13 cellular contexts compared by ENCODE assay signal in genomic region chr3:117531078-117531477, GRCh38.
"Had no signal": no experiment of that assay in that cellular context is flagged by ENCODE, and none has a peak within 500 bp of the region (broad histone marks: within the 10 kb centered on the region; RNA-seq: fewer than 3 reads in every experiment).

No MANE protein-coding gene starts in this region.

- ATAC-seq: activated CD4-positive, CD25-positive, alpha-beta regulatory T cell treated with anti-CD3 and anti-CD28 coated beads, Interleukin-2, amount 50 U/mL, for 24 hours; body of pancreas; natural killer cell; stimulated activated memory B cell treated with anti-CD40 and anti-IgM and Interleukin-4, amounts not matched to agents 10 μg/mL and 1 μg/mL and 100 μg/mL, for 72 hours had no signal

- DNase-seq: activated CD4-positive, alpha-beta T cell treated with anti-CD3 and anti-CD28 coated beads, Interleukin-2, amount 50 U/mL, for 1 hour; activated CD8-positive, alpha-beta memory T cell treated with anti-CD3 and anti-CD28 coated beads for 24 hours; activated gamma-delta T cell treated with Interleukin-2 at 50 U/mL for 16 hours; amniotic stem cell; body of pancreas; hippocampal formation; left ventricle myocardium inferior; natural killer cell; retina; stimulated activated CD4-positive, alpha-beta T cell treated with anti-CD3 and anti-CD28 coated beads, Interleukin-2, amount 100 ng/mL, for 48 hours; thyroid gland had no signal
